ENCODE assay signal across 31 cellular contexts in the genomic region with DNA sequence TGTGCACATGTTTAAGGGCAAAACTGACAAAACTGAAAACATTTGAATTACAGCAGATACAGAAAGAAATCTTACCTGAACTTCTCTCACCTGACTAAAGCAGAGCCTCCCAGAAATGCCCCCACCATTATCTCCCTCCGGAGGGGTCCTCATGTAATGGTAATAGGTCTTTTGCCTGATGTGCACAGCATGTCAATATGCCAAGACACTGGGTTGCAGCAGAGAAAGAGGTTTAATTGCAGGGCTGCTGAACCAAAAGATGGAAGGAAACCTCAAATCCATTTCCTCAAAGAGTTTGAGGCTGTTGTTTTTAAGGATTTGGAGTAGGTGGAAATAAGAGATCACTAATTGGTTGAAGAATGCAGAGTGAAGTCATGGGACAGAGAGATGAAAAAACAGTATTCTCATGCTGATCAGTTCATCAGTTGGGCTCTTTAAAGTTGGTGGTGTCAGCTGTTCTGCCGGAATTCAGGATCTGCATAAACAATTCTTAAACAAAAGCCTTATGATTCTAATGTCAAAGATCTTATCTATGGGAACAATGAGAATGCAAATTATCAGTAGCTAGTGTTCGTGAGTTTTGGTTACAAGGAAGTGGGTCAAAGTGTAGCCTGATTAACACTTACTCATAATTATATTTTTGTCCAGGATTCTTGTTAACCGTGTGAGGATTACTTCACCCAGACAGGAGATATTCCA. TPM values are rescaled to one million over a fixed set of nuclear protein-coding genes. Genes with fewer than 3 reads are reported as not detected.
DNase-seq lines count a peak whose midpoint lies in the region; ATAC-seq, FAIRE-seq and TF ChIP-seq lines count a peak whose summit lies in the region.
"Had no signal": no experiment of that assay in that cellular context is flagged by ENCODE, and none has a peak within 500 bp of the region (broad histone marks: within the 10 kb centered on the region; RNA-seq: fewer than 3 reads in every experiment).

No MANE protein-coding gene starts in this region.

- no peak for FAIRE-seq in endothelial cell of umbilical vein (lab: Jason Lieb, UNC)
- no peak for FAIRE-seq in RCC 7860 (lab: Jason Lieb, UNC)
- FAIRE-seq: A204.1, colon, endometrium, TTC549, urothelium cell line had no signal

- dilution Hi-C loops in endothelial cell of umbilical vein (cut with MboI; ENCODE audit: extremely low pct_ligation_motif_present, low sequenced_read_pairs): no loop called here

- TF ChIP-seq CTCF in endothelial cell of umbilical vein (IDR thresholded peaks at IDR 0.05; ENCODE audit: extremely low read depth in 1 of 2, insufficient read depth in 1 of 2, low read depth in 1 of 2, low read length in 2 of 2): no peak
- TF ChIP-seq CTCF in left lung (IDR thresholded peaks at IDR 0.05): no peak
- no peak for TF ChIP-seq CTCF in BE2C (IDR thresholded peaks at IDR 0.05; ENCODE audit: low read depth, low read length)

- ATAC-seq in right cardiac atrium (peak in 1 of 2 donors; percentile 79), left cardiac atrium (no peak), left lung (no peak), HG02973 (IDR thresholded peaks at IDR 0.05; ENCODE audit: unreplicated experiment) (no peak)
- ATAC-seq: activated naive CD8-positive, alpha-beta T cell treated with anti-CD3 and anti-CD28 coated beads, Interleukin-2, amount 50 U/mL, for 24 hours; T-cell had no signal

- H3K4me1 ChIP-seq in right cardiac atrium (ENCODE audit: control insufficient read depth, insufficient read depth, low read length): peaks cover 2% of the 10 kb centered on the region
- peaks cover 14% of the 10 kb centered on the region for H3K4me1 ChIP-seq in endothelial cell of umbilical vein (ENCODE audit: control insufficient read depth, extremely low read depth, insufficient read depth, low read length)
- H3K4me1 ChIP-seq in left lung: peaks cover 10 to 15% of the 10 kb centered on the region in 2 donors
- no peaks in the 10 kb centered on the region for H3K4me1 ChIP-seq in BE2C

- peak overlapping the region; percentile 49 for H3K9ac ChIP-seq in endothelial cell of umbilical vein (replicated peaks; ENCODE audit: extremely low read depth, insufficient read depth, low read length)

- H2AFZ ChIP-seq in endothelial cell of umbilical vein (ENCODE audit: low read depth, low read length): no peak overlapping the region

- intact Hi-C loops in right cardiac atrium (cut with DNase I): loop anchor here in 1 of 4 donors (10.0 kb wide), 1 partner anchor 98 kb away; a partner anchor contains a TSS
- intact Hi-C loops in left cardiac atrium (cut with DNase I): no loop called here
- intact Hi-C loops in endothelial cell of umbilical vein (cut with micrococcal nuclease): loop anchor here (1.0 kb wide), 1 partner anchor 23 kb away; a partner anchor contains a TSS
- intact Hi-C loops in left lung (cut with DNase I): no loop called here

- DNase-seq in right cardiac atrium: no peak
- no peak for DNase-seq in left cardiac atrium
- peak; percentile 88 for DNase-seq in endothelial cell of umbilical vein (ENCODE audit: low read depth, low spot score)
- no peak for DNase-seq in left lung
- no peak for DNase-seq in BE2C
- no peak for DNase-seq in RCC 7860 (ENCODE audit: low spot score)
- no peak for DNase-seq in DMS 273 (lab: John Stamatoyannopoulos, UW; ENCODE audit: unreplicated experiment)
- DNase-seq: activated CD4-positive, alpha-beta T cell treated with anti-CD3 and anti-CD28 coated beads, Interleukin-2, amount 10 ng/mL, durations not matched to agents 24 days and 14 days; activated naive CD8-positive, alpha-beta T cell treated with anti-CD3 and anti-CD28 coated beads, Interleukin-2, amount 50 U/mL, for 24 hours; body of pancreas; hypothalamus; KG1; left colon; NCI-H187; NCI-H774; SIG-M5; stimulated activated CD4-positive, alpha-beta T cell treated with anti-CD3 and anti-CD28 coated beads, Interleukin-4, amount 100 ng/mL, for 4 hours; T-cell had no signal

- POLR2A ChIA-PET in endothelial cell of umbilical vein (lab: Charles Lee): no interaction called here

- H3K79me2 ChIP-seq in endothelial cell of umbilical vein (ENCODE audit: control insufficient read depth, insufficient read depth, low read length): no peaks in the 10 kb centered on the region

- H3K9me1 ChIP-seq in endothelial cell of umbilical vein (replicated peaks; ENCODE audit: control insufficient read depth, extremely low read depth, insufficient read depth, low read length): no peaks in the 10 kb centered on the region

- H3K4me3 ChIP-seq in right cardiac atrium (ENCODE audit: low read length) (no peak overlapping the region), endothelial cell of umbilical vein (replicated peaks in 1 of 3; ENCODE audit: insufficient read depth in 1 of 3, low read depth in 1 of 3, low read length in 3 of 3) (no peak overlapping the region), left lung (no peak overlapping the region), BE2C (ENCODE audit: low read depth, low read length) (no peak overlapping the region)
- H3K4me3 ChIP-seq: body of pancreas had no signal

- H3K27ac ChIP-seq in right cardiac atrium (ENCODE audit: low read length) (peak overlapping the region; percentile 57), endothelial cell of umbilical vein (ENCODE audit: insufficient read depth, low read depth, low read length) (peak overlapping the region; percentile 82), left lung (peak overlapping the region; percentile 33 to 69)

- H3K4me2 ChIP-seq in endothelial cell of umbilical vein (ENCODE audit: insufficient read depth, low read length): peak overlapping the region; percentile 71

- no TSS peak for BruUV-seq in endothelial cell of umbilical vein (replicated peaks; lab: Mats Ljungman, UMichigan)

- no peak for TF ChIP-seq POLR2A in endothelial cell of umbilical vein (IDR thresholded peaks at IDR 0.05; ENCODE audit: low read depth, low read length)

- WGBS in right cardiac atrium: 36% methylated on average over 4 of the region's 4 CpGs

- H3K36me3 ChIP-seq in endothelial cell of umbilical vein (ENCODE audit: control insufficient read depth in 2 of 2, extremely low read depth in 1 of 2, insufficient read depth in 2 of 2, low read length in 2 of 2) (no peaks in the 10 kb centered on the region), left lung (no peaks in the 10 kb centered on the region), BE2C (no peaks in the 10 kb centered on the region)

- CTCF ChIA-PET in endothelial cell of umbilical vein (lab: Charles Lee): interaction anchor here (0.8 to 2.4 kb wide), 15 partner anchors 9 to 364 kb away, joined by 3 to 11 read pairs (median 5); a partner anchor contains a TSS

- H3K27me3 ChIP-seq in right cardiac atrium (ENCODE audit: control insufficient read depth, insufficient read depth): no peaks in the 10 kb centered on the region
- no peaks in the 10 kb centered on the region for H3K27me3 ChIP-seq in endothelial cell of umbilical vein (ENCODE audit: control insufficient read depth in 2 of 2, insufficient read depth in 2 of 2, low read length in 2 of 2)
- no peaks in the 10 kb centered on the region for H3K27me3 ChIP-seq in left lung
- H3K27me3 ChIP-seq in BE2C: peaks cover 37% of the 10 kb centered on the region
- H3K27me3 ChIP-seq: body of pancreas had no signal

- H4K20me1 ChIP-seq in endothelial cell of umbilical vein (replicated peaks; ENCODE audit: control insufficient read depth, extremely low read depth, insufficient read depth, low read length): no peaks in the 10 kb centered on the region

- H3K9me3 ChIP-seq in right cardiac atrium (ENCODE audit: control insufficient read depth, low read length) (no peaks in the 10 kb centered on the region), endothelial cell of umbilical vein (replicated peaks; ENCODE audit: control insufficient read depth, insufficient read depth, low read length) (peaks cover 2% of the 10 kb centered on the region), left lung (no peaks in the 10 kb centered on the region), BE2C (no peaks in the 10 kb centered on the region)
- H3K9me3 ChIP-seq: body of pancreas had no signal

RNA-seq across cellular contexts. Expression of a gene that starts 18.2 kb away (rescaled TPM):
- total RNA-seq in right cardiac atrium: 1 to 10 TPM; 6.1 to 7.9 (median 7.1) TPM
- 11.0 TPM for polyA plus RNA-seq in right cardiac atrium
- 10 to 100 TPM in 1 of 2 donors, 1 to 10 TPM in 1; 7.1 to 13.0 TPM for total RNA-seq in left cardiac atrium
- 5.7 and 6.2 TPM in 2 replicates for total RNA-seq in endothelial cell of umbilical vein
- 11.2 and 12.2 TPM in 2 replicates for polyA plus RNA-seq in endothelial cell of umbilical vein
- polyA plus RNA-seq in endothelial cell of umbilical vein (2011; cell fraction: cytosol; rRNA removed): 9.9 and 10.4 TPM in 2 replicates
- 4.4 and 5.2 TPM in 2 replicates for polyA plus RNA-seq in endothelial cell of umbilical vein (2011; cell fraction: nucleus; rRNA removed)
- 6.6 and 7.8 TPM in 2 replicates for polyA plus RNA-seq in endothelial cell of umbilical vein (2012)
- 8.2 and 9.7 TPM in 2 replicates for polyA minus RNA-seq in endothelial cell of umbilical vein
- 3.1 TPM for polyA minus RNA-seq in endothelial cell of umbilical vein (2011; cell fraction: cytosol; rRNA and poly(A)+ RNA removed)
- polyA minus RNA-seq in endothelial cell of umbilical vein (2011; cell fraction: nucleus; rRNA and poly(A)+ RNA removed): 1.7 and 3.8 TPM in 2 replicates
- 10 to 100 TPM; 10.3 to 11.0 TPM for total RNA-seq in left lung
- polyA plus RNA-seq in BE2C (2012; ENCODE audit: insufficient read depth, insufficient read length, low read depth): 0.62 TPM
- total RNA-seq: activated CD4-positive, alpha-beta T cell treated with anti-CD3 and anti-CD28 coated beads, Interleukin-2, amount 10 ng/mL, durations not matched to agents 24 days and 14 days; OCI-LY7 had no signal

RNA-seq across cellular contexts. Expression of a gene that starts 22.4 kb away (rescaled TPM):
- total RNA-seq in right cardiac atrium: 10 to 100 TPM; 18.0 to 20.0 (median 19.0) TPM
- 31.3 TPM for polyA plus RNA-seq in right cardiac atrium
- total RNA-seq in left cardiac atrium: 10 to 100 TPM; 15.9 to 20.8 TPM
- 6.9 and 8.7 TPM in 2 replicates for total RNA-seq in endothelial cell of umbilical vein
- 27.4 and 35.1 TPM in 2 replicates for polyA plus RNA-seq in endothelial cell of umbilical vein
- polyA plus RNA-seq in endothelial cell of umbilical vein (2011; cell fraction: cytosol; rRNA removed): 20.2 and 22.4 TPM in 2 replicates
- 9.6 and 11.6 TPM in 2 replicates for polyA plus RNA-seq in endothelial cell of umbilical vein (2011; cell fraction: nucleus; rRNA removed)
- 8.7 and 11.3 TPM in 2 replicates for polyA plus RNA-seq in endothelial cell of umbilical vein (2012)
- 36.5 and 39.6 TPM in 2 replicates for polyA minus RNA-seq in endothelial cell of umbilical vein
- polyA minus RNA-seq in endothelial cell of umbilical vein (2011; cell fraction: cytosol; rRNA and poly(A)+ RNA removed): 2.0 TPM
- polyA minus RNA-seq in endothelial cell of umbilical vein (2011; cell fraction: nucleus; rRNA and poly(A)+ RNA removed): 2.9 and 3.7 TPM in 2 replicates
- 10 to 100 TPM; 17.9 to 18.5 TPM for total RNA-seq in left lung
- not detected for polyA plus RNA-seq in BE2C (2012; ENCODE audit: insufficient read depth, insufficient read length, low read depth)
- total RNA-seq: OCI-LY7 had no signal

RNA-seq across cellular contexts. Expression of a gene that starts 38.9 kb away (rescaled TPM):
- not detected for total RNA-seq in right cardiac atrium
- not detected for polyA plus RNA-seq in right cardiac atrium
- not detected for total RNA-seq in left cardiac atrium
- not detected in 2 replicates for total RNA-seq in endothelial cell of umbilical vein
- not detected in 2 replicates for polyA plus RNA-seq in endothelial cell of umbilical vein
- not detected in 2 replicates for polyA plus RNA-seq in endothelial cell of umbilical vein (2011; cell fraction: cytosol; rRNA removed)
- polyA plus RNA-seq in endothelial cell of umbilical vein (2011; cell fraction: nucleus; rRNA removed): not detected in 2 replicates
- polyA plus RNA-seq in endothelial cell of umbilical vein (2012): not detected in 2 replicates
- polyA minus RNA-seq in endothelial cell of umbilical vein: not detected in 2 replicates
- not detected for polyA minus RNA-seq in endothelial cell of umbilical vein (2011; cell fraction: cytosol; rRNA and poly(A)+ RNA removed)
- polyA minus RNA-seq in endothelial cell of umbilical vein (2011; cell fraction: nucleus; rRNA and poly(A)+ RNA removed): not detected in 2 replicates
- not detected for total RNA-seq in left lung
- not detected for polyA plus RNA-seq in BE2C (2012; ENCODE audit: insufficient read depth, insufficient read length, low read depth)
- total RNA-seq: activated CD4-positive, alpha-beta T cell treated with anti-CD3 and anti-CD28 coated beads, Interleukin-2, amount 10 ng/mL, durations not matched to agents 24 days and 14 days; activated T-helper 2 cell treated with anti-CD3 and anti-CD28 coated beads, Interferon-gamma antibody, Interleukin-2, Interleukin-4, amounts not matched to agents 10 μg/mL and 5 μg/mL and 100 μg/mL, durations not matched to agents 14 hours and 24 hours and 36 hours; body of pancreas; Calu3; fibroblast of villous mesenchyme; left colon; mononuclear cell; neural crest cell; OCI-LY7; T-cell had no signal
- polyA plus RNA-seq: BJ had no signal
